9 cellular contexts compared by ENCODE assay signal in the genomic region with DNA sequence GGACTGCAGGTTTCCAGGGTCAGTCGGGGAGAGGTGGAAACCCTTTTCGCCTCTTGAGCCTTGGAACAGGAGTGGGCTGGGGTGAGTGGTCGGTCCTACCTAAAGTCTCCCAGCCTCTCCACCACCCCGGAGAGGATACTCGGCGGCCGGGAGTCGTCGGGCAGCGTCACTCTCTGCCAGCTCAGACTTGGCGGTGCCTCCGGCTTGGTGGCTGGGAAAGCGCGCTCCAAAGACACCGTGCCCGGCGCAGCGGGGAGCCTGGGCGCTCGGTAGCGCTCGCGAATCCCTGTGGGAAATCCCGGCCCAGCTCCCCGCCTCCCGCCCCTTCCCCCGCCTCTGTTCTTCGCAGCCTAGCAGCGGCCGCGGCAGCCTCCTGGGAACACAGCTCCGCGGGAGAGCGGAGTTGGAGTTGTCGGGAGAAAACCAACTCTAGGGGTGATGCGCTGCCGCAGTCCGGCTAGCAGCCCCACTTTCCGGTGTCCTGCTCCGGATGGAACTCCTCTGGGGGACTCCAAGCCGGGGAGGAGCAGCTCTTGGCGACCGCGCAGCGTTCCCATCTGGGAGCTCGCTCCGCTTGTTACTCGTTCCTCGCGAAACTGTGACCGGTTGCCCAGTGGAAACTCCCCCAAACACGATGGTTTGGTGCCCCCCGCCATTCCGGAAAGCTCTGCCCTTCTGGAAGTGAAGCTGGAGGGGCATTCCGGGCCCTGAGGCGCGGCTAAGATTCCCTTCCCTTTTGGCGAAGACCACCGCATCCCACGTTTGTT. TPM values are rescaled to one million over a fixed set of nuclear protein-coding genes. Genes with fewer than 3 reads are reported as not detected.
DNase-seq lines count a peak whose midpoint lies in the region; ATAC-seq, FAIRE-seq and TF ChIP-seq lines count a peak whose summit lies in the region.
"Had no signal": no experiment of that assay in that cellular context is flagged by ENCODE, and none has a peak within 500 bp of the region (broad histone marks: within the 10 kb centered on the region; RNA-seq: fewer than 3 reads in every experiment).

No MANE protein-coding gene starts in this region.

- peaks cover 9 to 15% of the 10 kb centered on the region in 2 experiments for H3K4me1 ChIP-seq in trophoblast cell (ENCODE audit: control insufficient read depth in 1 of 2, insufficient read depth in 2 of 2, low read length in 2 of 2)
- H3K4me1 ChIP-seq: foreskin keratinocyte had no signal

- no peaks in the 10 kb centered on the region for H3K79me2 ChIP-seq in trophoblast cell (ENCODE audit: control insufficient read depth, insufficient read depth, low read length, poor library complexity)

- H3K4ac ChIP-seq in trophoblast cell (ENCODE audit: low read depth, low read length): no peak overlapping the region

- H3K4me2 ChIP-seq in trophoblast cell (ENCODE audit: low read length): peak overlapping the region; percentile 94

- TF ChIP-seq CTCF in epithelial cell of proximal tubule (conservative IDR thresholded peaks at IDR 0.05; ENCODE audit: low read depth, low read length): no peak

- no peak overlapping the region for H4K12ac ChIP-seq in trophoblast cell (ENCODE audit: low read depth, low read length)

- no peaks in the 10 kb centered on the region for H3K36me3 ChIP-seq in trophoblast cell (ENCODE audit: control insufficient read depth in 1 of 2, insufficient read depth in 2 of 2, low read length in 2 of 2)

- peaks cover 15% of the 10 kb centered on the region for H3K27me3 ChIP-seq in trophoblast cell (ENCODE audit: insufficient read depth, low read length)

- no peak overlapping the region for H3K27ac ChIP-seq in trophoblast cell (ENCODE audit: low read depth, low read length)
- H3K27ac ChIP-seq: foreskin keratinocyte had no signal

- H2BK12ac ChIP-seq in trophoblast cell (ENCODE audit: low read length): no peak overlapping the region

- H3K79me1 ChIP-seq in trophoblast cell (ENCODE audit: low read length): no peaks in the 10 kb centered on the region

- H2AFZ ChIP-seq in trophoblast cell (ENCODE audit: insufficient read depth, low read length, poor library complexity): peak overlapping the region; percentile 18

- no peak overlapping the region for H3K18ac ChIP-seq in trophoblast cell (ENCODE audit: low read length)

- H3K4me3 ChIP-seq in epithelial cell of proximal tubule (ENCODE audit: low read depth, low read length) (peak overlapping the region; percentile 74), trophoblast cell (ENCODE audit: low read depth, low read length) (peak overlapping the region; percentile 78)

- no peak overlapping the region for H2BK120ac ChIP-seq in trophoblast cell (ENCODE audit: insufficient read depth, low read length, poor library complexity)

- WGBS in trophoblast cell (ENCODE audit: extremely low coverage, insufficient coverage, insufficient read length): no CpG with 5 or more reads among the region's 60 CpGs

- peak; percentile 16 for DNase-seq in DMS153 treated with DMSO at 0.1 percent for 48 hours (lab: John Stamatoyannopoulos, UW; ENCODE audit: unreplicated experiment)
- peak; percentile 76 for DNase-seq in NCI-H2107 (lab: John Stamatoyannopoulos, UW)
- DNase-seq in epithelial cell of proximal tubule (ENCODE audit: low read depth): no peak
- no peak for DNase-seq in trophoblast cell
- no peak for DNase-seq in GM19240 (ENCODE audit: insufficient read length, low spot score)
- no peak for DNase-seq in stimulated activated CD4-positive, alpha-beta T cell treated with anti-CD3 and anti-CD28 coated beads, Interleukin-12 subunit alpha, Interleukin-12 subunit beta, amount 100 ng/mL, for 4 hours
- no peak for DNase-seq in GM19239 (ENCODE audit: insufficient read length, low spot score)

- no peak overlapping the region for H2AK5ac ChIP-seq in trophoblast cell (ENCODE audit: low read length)

- peak overlapping the region; percentile 37 for H3K9ac ChIP-seq in trophoblast cell (ENCODE audit: low read length)

- no peak overlapping the region for H3K14ac ChIP-seq in trophoblast cell (ENCODE audit: low read length)

- FAIRE-seq in GM19239 (lab: Jason Lieb, UNC): no peak

- no peak overlapping the region for H3K23ac ChIP-seq in trophoblast cell (ENCODE audit: low read length)

- no peak overlapping the region for H4K8ac ChIP-seq in trophoblast cell (ENCODE audit: low read depth, low read length)

- no peak for ATAC-seq in HG02885 (IDR thresholded peaks at IDR 0.05; ENCODE audit: poor library complexity, unreplicated experiment)

- no peak overlapping the region for H4K91ac ChIP-seq in trophoblast cell (ENCODE audit: low read depth, low read length)

- H3K9me3 ChIP-seq in trophoblast cell (ENCODE audit: insufficient read depth, low read depth, low read length): peaks cover 1% of the 10 kb centered on the region

- H2BK5ac ChIP-seq in trophoblast cell (ENCODE audit: low read depth, low read length, poor library complexity): no peak overlapping the region

RNA-seq across cellular contexts. Expression of gene EPHB1, which starts 1.4 kb away (rescaled TPM):
- total RNA-seq in epithelial cell of proximal tubule: 1.6 and 2.7 TPM in 2 replicates
- polyA plus RNA-seq in trophoblast cell (2013): 0.65 and 0.82 TPM in 2 replicates

Comparison
In these comparisons a context has a peak if more than half of its experiments do, and no peak if none do; other contexts are left out.
1. DNase-seq: peak in DMS153 treated with DMSO at 0.1 percent for 48 hours (single experiment) and NCI-H2107 (single experiment); none in epithelial cell of proximal tubule (single experiment), trophoblast cell (0 of 2), GM19240 (single experiment), stimulated activated CD4-positive, alpha-beta T cell treated with anti-CD3 and anti-CD28 coated beads, Interleukin-12 subunit alpha, Interleukin-12 subunit beta, amount 100 ng/mL, for 4 hours (single experiment) and GM19239 (single experiment).